Comparison of ENCODE assay signal across 8 cellular contexts in the genomic region with DNA sequence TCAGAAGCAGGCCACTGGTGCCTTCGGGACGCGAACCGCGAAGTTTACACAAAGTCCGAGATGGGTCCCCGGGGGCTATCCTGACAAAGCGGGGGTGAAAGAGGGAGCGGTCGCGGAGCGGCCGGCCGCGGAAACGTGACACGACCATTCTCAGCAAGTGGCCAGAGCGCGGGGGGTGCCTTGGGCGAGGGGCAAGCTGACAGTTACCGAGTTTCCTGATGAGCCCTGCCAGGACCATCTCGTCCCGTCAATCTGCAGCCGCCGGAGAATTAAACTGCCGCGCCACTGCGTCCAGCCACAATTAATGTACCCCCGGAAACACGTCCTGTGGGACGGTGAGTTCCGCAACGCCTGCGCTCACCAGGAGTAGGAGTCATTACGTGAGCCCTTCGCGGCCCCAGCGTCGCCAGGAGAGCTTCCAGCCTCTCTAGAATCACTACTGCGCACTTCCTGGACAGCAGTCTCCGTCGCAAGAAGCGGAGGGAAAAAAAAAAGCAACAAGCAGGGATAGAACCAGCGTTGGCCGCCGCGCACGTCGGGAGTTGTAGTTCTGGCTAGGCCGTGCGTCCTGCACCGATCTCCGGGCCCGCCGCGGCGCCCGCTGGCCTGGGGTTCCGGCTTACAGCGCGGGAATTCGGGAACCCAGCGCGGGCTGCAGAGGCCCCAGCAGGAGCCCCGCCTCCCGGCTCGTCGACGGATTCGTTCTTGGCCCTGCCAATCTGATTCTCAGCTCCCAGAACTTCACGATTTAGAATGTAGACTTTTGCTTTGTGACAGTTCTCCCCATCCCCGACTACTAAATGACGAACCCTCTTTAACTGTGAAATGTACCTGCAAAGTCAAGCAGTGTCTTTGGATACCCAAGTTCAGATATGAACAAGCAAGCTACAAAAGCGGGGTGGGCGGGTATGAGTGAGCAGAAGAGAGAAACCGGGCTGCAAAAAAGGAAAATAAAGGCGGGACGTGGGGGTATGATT. TPM values are rescaled to one million over a fixed set of nuclear protein-coding genes. Genes with fewer than 3 reads are reported as not detected.
DNase-seq lines count a peak whose midpoint lies in the region; ATAC-seq and TF ChIP-seq lines count a peak whose summit lies in the region.

A gene with protein sequence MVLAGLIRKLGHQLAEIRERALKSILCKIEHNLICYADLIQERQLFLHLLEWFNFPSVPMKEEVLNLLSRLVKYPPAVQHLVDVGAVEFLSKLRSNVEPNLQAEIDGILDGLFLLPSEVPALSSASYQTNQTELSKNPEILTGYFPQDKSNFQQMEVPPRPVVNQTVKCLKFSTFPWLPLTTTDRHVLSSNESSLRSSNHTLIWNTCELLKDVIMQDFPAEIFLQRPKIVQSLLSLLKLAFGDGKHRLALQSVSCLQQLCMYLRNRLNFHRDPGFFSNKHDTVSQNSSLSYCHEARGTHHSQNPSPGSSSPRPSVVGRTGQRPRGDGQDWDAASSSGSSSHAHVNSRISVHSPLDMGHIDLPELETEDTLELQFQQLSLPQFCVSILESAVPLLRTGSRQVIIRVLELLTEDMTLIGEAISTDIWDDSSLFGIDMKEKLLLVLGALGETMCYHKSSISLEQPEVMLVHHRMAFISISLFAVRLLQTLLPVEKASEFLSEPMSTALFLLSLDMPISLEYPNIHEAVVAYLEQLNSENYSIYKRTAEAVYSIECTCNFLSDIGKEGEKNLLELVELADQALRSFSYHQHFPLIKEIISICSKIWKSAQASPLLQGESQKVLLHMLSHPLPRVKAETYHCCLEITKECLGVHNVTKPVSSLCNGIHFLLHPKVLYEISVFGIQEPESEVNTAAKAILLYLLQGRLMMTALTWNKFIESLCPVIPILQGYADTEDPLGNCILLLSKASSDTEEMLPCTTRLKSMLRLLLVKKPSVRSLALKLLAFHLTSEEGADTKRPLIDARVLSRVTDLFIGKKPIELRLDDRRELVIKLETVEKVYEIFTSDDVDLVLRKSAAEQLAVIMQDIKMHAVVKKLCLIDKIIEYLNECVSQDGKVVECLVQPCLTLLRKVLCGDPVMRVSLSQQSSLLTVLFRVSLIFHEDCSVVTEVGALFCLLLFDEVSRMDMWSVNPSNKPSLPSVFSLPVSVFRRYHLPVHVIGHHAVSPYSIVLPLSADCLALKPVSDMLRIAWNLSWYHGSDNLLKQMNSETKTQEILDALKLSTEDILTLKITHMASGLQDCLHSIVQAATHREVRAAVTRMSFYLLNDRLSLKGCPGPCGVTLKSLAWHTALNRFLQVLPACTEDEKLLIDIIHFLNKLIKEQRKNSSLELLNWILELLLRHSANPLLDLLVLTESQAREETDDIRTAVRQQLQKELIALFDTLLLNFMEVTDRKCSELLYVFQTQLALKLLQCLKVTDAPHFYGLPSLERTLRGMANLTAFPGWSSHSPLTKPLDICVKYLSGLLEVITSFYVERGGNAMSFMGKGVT (N-terminal part only) (minus strand): TSS at position 267 of the 977 bp plus-strand sequence. CDS start 29 bp downstream, at position 238.

- H3K27ac ChIP-seq in right atrium auricular region (peak within 1 kb of the TSS; percentile 96 to 97), uterus (peak within 1 kb of the TSS; percentile 95 to 99)

- ATAC-seq in GM18499 (IDR thresholded peaks at IDR 0.05; ENCODE audit: insufficient read depth, unreplicated experiment) (peak; percentile 93), HG02943 (IDR thresholded peaks at IDR 0.05; ENCODE audit: low read depth, unreplicated experiment) (peak; percentile 97)

- TF ChIP-seq CTCF in right atrium auricular region (IDR thresholded peaks at IDR 0.05) (no peak), uterus (IDR thresholded peaks at IDR 0.05) (peak in 2 of 4 experiments; percentile 23 to 25)

- peaks cover 0 to 16% of the 10 kb centered on the region in 2 donors for H3K4me1 ChIP-seq in right atrium auricular region
- no peaks in the 10 kb centered on the region for H3K4me1 ChIP-seq in uterus

- intact Hi-C loops in T-helper 2 cell treated with Interferon-gamma antibody and Interleukin-4, amounts not matched to agents 100 ng/mL and 5 ng/mL, for 36 hours (cut with micrococcal nuclease), result loop anchor here (1.0 to 2.0 kb wide), 4 partner anchors 10 to 1490 kb away; partner anchors contain the start of genes SOCS6 and TMX3
- intact Hi-C loops in uterus (cut with DNase I; ENCODE audit: low total_unique reads), result loop anchor here (5.0 kb wide), 1 partner anchor 222 kb away; no protein-coding TSS in a partner anchor

- TF ChIP-seq POLR2A in uterus (IDR thresholded peaks at IDR 0.05), result peak in 1 of 2 donors; percentile 46

- H3K9me3 ChIP-seq in right atrium auricular region (no peaks in the 10 kb centered on the region), uterus (no peaks in the 10 kb centered on the region)

- H3K4me3 ChIP-seq in right atrium auricular region (peak within 1 kb of the TSS; percentile 78 to 85), uterus (peak within 1 kb of the TSS; percentile 91 to 92)

- H3K36me3 ChIP-seq in right atrium auricular region, result no peaks in the 10 kb centered on the region
- no peaks in the 10 kb centered on the region for H3K36me3 ChIP-seq in uterus

- peak; percentile 66 for DNase-seq in NCI-H187 treated with DMSO at 0.1 percent for 48 hours (lab: John Stamatoyannopoulos, UW)
- peak; percentile 67 to 98 (median 93) for DNase-seq in anterior cingulate cortex (lab: John Stamatoyannopoulos, UW)
- peak; percentile 89 for DNase-seq in right atrium auricular region (ENCODE audit: low spot score)
- DNase-seq in pulmonary artery endothelial cell (ENCODE audit: low read depth, low spot score), result peak; percentile 81
- DNase-seq in uterus, result peak; percentile 93

- H3K27me3 ChIP-seq in right atrium auricular region (no peaks in the 10 kb centered on the region), uterus (no peaks in the 10 kb centered on the region)

RNA-seq across cellular contexts. Expression of the gene that starts here (rescaled TPM):
- 28.3 and 30.6 TPM in 2 replicates for total RNA-seq in T-helper 2 cell treated with Interferon-gamma antibody and Interleukin-4, amounts not matched to agents 100 ng/mL and 5 ng/mL, for 36 hours
- total RNA-seq in right atrium auricular region, result 1 to 10 TPM; 6.3 to 8.0 TPM
- total RNA-seq in pulmonary artery endothelial cell, result 10.6 and 18.9 TPM in 2 replicates
- total RNA-seq in uterus, result 10 to 100 TPM; 10.8 to 58.1 (median 22.4) TPM

Comparison
In these comparisons a context has a peak if more than half of its experiments do, and no peak if none do; other contexts are left out.
1. Peak in every context shown above with its lines: DNase-seq, ATAC-seq, H3K4me3 ChIP-seq and H3K27ac ChIP-seq.